Comparison of ENCODE assay signal across 8 cellular contexts in genomic region chr13:27375686-27376326, GRCh38. TPM values are rescaled to one million over a fixed set of nuclear protein-coding genes. Genes with fewer than 3 reads are reported as not detected.
DNase-seq lines count a peak whose midpoint lies in the region; ATAC-seq, FAIRE-seq and TF ChIP-seq lines count a peak whose summit lies in the region.

No MANE protein-coding gene starts in this region.

- no peak for ATAC-seq in HG02642 (IDR thresholded peaks at IDR 0.05; ENCODE audit: poor library complexity, unreplicated experiment)

- H3K4me1 Mint-ChIP-seq in CD14-positive monocyte (peaks cover 7% of the 10 kb centered on the region), HFFc6 (ENCODE audit: low read depth) (peaks cover 11% of the 10 kb centered on the region)

- DNase-seq in CD14-positive monocyte (ENCODE audit: low spot score) (no peak), HFFc6 (peak; percentile 52), RCC 7860 (ENCODE audit: low spot score) (peak; percentile 13), germinal center (ENCODE audit: low spot score) (peak; percentile 78), putamen (ENCODE audit: low spot score) (peak; percentile 15), GDM1 (lab: John Stamatoyannopoulos, UW) (no peak)
- DNase-seq in activated T-helper 9 cell treated with anti-CD3 and anti-CD28 coated beads, Interleukin-2, amount 50 U/mL, for 16 hours (ENCODE audit: low read depth) = peak; percentile 26

- intact Hi-C loops in CD14-positive monocyte (cut with micrococcal nuclease) = loop anchor here (2.0 to 10.0 kb wide), 2 partner anchors 159 to 451 kb away; no protein-coding TSS in a partner anchor

- FAIRE-seq in RCC 7860 (lab: Jason Lieb, UNC) = no peak

- H3K9me3 Mint-ChIP-seq in CD14-positive monocyte = no peaks in the 10 kb centered on the region
- no peaks in the 10 kb centered on the region for H3K9me3 Mint-ChIP-seq in HFFc6

- TF ChIP-seq CTCF in CD14-positive monocyte (IDR thresholded peaks at IDR 0.05) = peak; percentile 86
- peak; percentile 90 for TF ChIP-seq CTCF in HFFc6 (IDR thresholded peaks at IDR 0.05)

- H3K27ac Mint-ChIP-seq in CD14-positive monocyte = no peak overlapping the region
- H3K27ac Mint-ChIP-seq in HFFc6 = no peak overlapping the region

- H3K36me3 Mint-ChIP-seq in CD14-positive monocyte (no peaks in the 10 kb centered on the region), HFFc6 (ENCODE audit: low read depth) (no peaks in the 10 kb centered on the region)

- H3K27me3 Mint-ChIP-seq in CD14-positive monocyte (ENCODE audit: low read depth in 3 of 3) (peaks cover 3 to 14% (median 9%) of the 10 kb centered on the region in 3 donors), HFFc6 (ENCODE audit: insufficient read depth) (peaks cover 29% of the 10 kb centered on the region)

- no peak overlapping the region for H3K4me3 Mint-ChIP-seq in CD14-positive monocyte
- no peak overlapping the region for H3K4me3 Mint-ChIP-seq in HFFc6

RNA-seq across cellular contexts. Expression of gene GTF3A, which starts 48.6 kb away (rescaled TPM):
- 100 to 1,000 TPM; 179 to 259 TPM for polyA plus RNA-seq in CD14-positive monocyte
- 10 to 100 TPM; 70.8 to 81.2 (median 75.0) TPM for total RNA-seq in HFFc6 (2021; fragmentation: NEBNext Ultra II Directional; extraction: Animal tissue kit (Norgen Biotek cat#: 25700))

Comparison
In these comparisons a context has a peak if more than half of its experiments do, and no peak if none do; other contexts are left out.
1. DNase-seq: peak in HFFc6 (single experiment), RCC 7860 (single experiment), activated T-helper 9 cell treated with anti-CD3 and anti-CD28 coated beads, Interleukin-2, amount 50 U/mL, for 16 hours (single experiment), germinal center (single experiment) and putamen (single experiment); none in CD14-positive monocyte (single experiment) and GDM1 (single experiment).